13 cellular contexts compared by ENCODE assay signal in the genomic region with DNA sequence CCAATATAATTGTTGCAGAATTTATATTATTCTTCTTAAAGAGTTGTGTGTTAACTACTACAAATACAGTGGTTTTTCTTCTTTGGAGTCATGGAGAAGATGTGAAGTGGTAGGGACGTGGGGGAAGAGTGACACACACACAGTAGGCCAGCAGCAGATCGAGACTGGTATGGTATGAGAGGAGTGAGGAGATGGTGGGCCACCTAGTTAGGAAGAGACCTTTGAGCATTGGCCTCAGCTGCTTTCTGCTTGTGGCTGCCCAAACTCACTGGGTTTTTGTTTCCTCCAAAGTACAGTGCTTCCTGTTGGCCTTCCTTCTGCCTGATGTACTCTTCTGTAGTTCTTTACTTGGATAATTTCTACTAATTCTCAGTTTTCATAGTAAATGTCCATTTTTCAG. TPM values are rescaled to one million over a fixed set of nuclear protein-coding genes. Genes with fewer than 3 reads are reported as not detected.
DNase-seq lines count a peak whose midpoint lies in the region; ATAC-seq, FAIRE-seq and TF ChIP-seq lines count a peak whose summit lies in the region.
"Had no signal": no experiment of that assay in that cellular context is flagged by ENCODE, and none has a peak within 500 bp of the region (broad histone marks: within the 10 kb centered on the region; RNA-seq: fewer than 3 reads in every experiment).

No MANE protein-coding gene starts in this region.

- H4K91ac ChIP-seq in H1 (replicated peaks; ENCODE audit: insufficient read length, low read length): no peak overlapping the region

- H3K23ac ChIP-seq in H1 (ENCODE audit: insufficient read length): no peak overlapping the region

- TF ChIP-seq EP300 in H1 (IDR thresholded peaks at IDR 0.05; ENCODE audit: borderline replicate concordance in 1 of 2, low read depth in 2 of 2, low read length in 2 of 2): no peak

- no peaks in the 10 kb centered on the region for H3K27me3 Mint-ChIP-seq in activated naive CD4-positive, alpha-beta T cell treated with anti-CD3 and anti-CD28 coated beads for 36 hours (ENCODE audit: low read depth)
- H3K27me3 Mint-ChIP-seq: CD4-positive, alpha-beta T cell had no signal

- H3K4me3 Mint-ChIP-seq in activated naive CD4-positive, alpha-beta T cell treated with anti-CD3 and anti-CD28 coated beads for 36 hours: no peak overlapping the region
- H3K4me3 Mint-ChIP-seq: CD4-positive, alpha-beta T cell; H9 had no signal

- FAIRE-seq in H1 (lab: Jason Lieb, UNC): peak; percentile 45

- no peaks in the 10 kb centered on the region for H3K23me2 ChIP-seq in H1 (ENCODE audit: low read depth, low read length)

- TF ChIP-seq POLR2A in H1 (IDR thresholded peaks at IDR 0.05; ENCODE audit: control extremely low read depth in 1 of 2, low read depth in 2 of 2, low read length in 2 of 2) (peak in 1 of 2 experiments; percentile 42; a peak in 2 of 3 replicates), body of pancreas (IDR thresholded peaks at IDR 0.05) (no peak)

- H3K18ac ChIP-seq in H1 (ENCODE audit: extremely low read depth, low read length): no peak overlapping the region

- no peak overlapping the region for H2BK20ac ChIP-seq in H1 (ENCODE audit: low read length)

- H3K27ac Mint-ChIP-seq in activated naive CD4-positive, alpha-beta T cell treated with anti-CD3 and anti-CD28 coated beads for 36 hours: no peak overlapping the region
- H3K27ac Mint-ChIP-seq: CD4-positive, alpha-beta T cell had no signal

- H3F3A ChIP-seq in Loucy (ENCODE audit: low read depth): peaks cover 11% of the 10 kb centered on the region

- DNase-seq in GF-D8 (lab: John Stamatoyannopoulos, UW): peak; percentile 5
- DNase-seq in H1 (ENCODE audit: low read depth in 1 of 2, low spot score in 2 of 2): no peak
- no peak for DNase-seq in sciatic nerve (ENCODE audit: low spot score)
- DNase-seq in anterior cingulate cortex (lab: John Stamatoyannopoulos, UW): no peak
- no peak for DNase-seq in body of pancreas
- no peak for DNase-seq in activated naive CD4-positive, alpha-beta T cell treated with anti-CD3 and anti-CD28 coated beads for 36 hours
- DNase-seq: CD4-positive, alpha-beta T cell; H9; NCI-H2029 treated with DMSO at 0.1 percent for 48 hours; stimulated activated naive CD4-positive, alpha-beta T cell treated with Interleukin-2 at 50 U/mL for 16 hours had no signal

- H2BK15ac ChIP-seq in H1 (ENCODE audit: low read length): no peak overlapping the region

- H3K4me3 ChIP-seq in Loucy (ENCODE audit: low read length, poor library complexity, severe bottlenecking): peak overlapping the region; percentile 59
- no peak overlapping the region for H3K4me3 ChIP-seq in H1 (ENCODE audit: extremely low read depth in 1 of 4, insufficient read depth in 2 of 4, low read depth in 3 of 4, low read length in 4 of 4)
- H3K4me3 ChIP-seq in body of pancreas: no peak overlapping the region

- TF ChIP-seq RAD21 in H1 (IDR thresholded peaks at IDR 0.05 in 1 of 2, conservative IDR thresholded peaks at IDR 0.05 in 1 of 2; ENCODE audit: low read depth in 2 of 2, low read length in 2 of 2): no peak

- H3K36me3 ChIP-seq in Loucy (ENCODE audit: insufficient read depth, low read length) (no peaks in the 10 kb centered on the region), H1 (ENCODE audit: control insufficient read depth in 2 of 4, insufficient read depth in 4 of 4, low read length in 3 of 4) (peaks cover 0 to 3% (median 1%) of the 10 kb centered on the region in 4 experiments; a peak in 2 of 8 replicates), body of pancreas (replicated peaks in 1 of 2; ENCODE audit: insufficient read depth in 1 of 2, low read depth in 2 of 2) (no peaks in the 10 kb centered on the region)

- H4K5ac ChIP-seq in H1 (ENCODE audit: insufficient read length, low read depth, low read length): no peak overlapping the region

- H3K4ac ChIP-seq in H1 (replicated peaks; ENCODE audit: insufficient read length, low read depth, low read length): no peak overlapping the region

- POLR2A ChIA-PET in H1 (lab: Charles Lee; ENCODE audit: partially characterized antibody): interaction anchor here (0.7 to 10.0 kb wide), 9 partner anchors 10 to 126 kb away, joined by 3 to 170 read pairs (median 5); partner anchors contain the start of gene VCL

- TF ChIP-seq CTCF in Loucy (conservative IDR thresholded peaks at IDR 0.05; ENCODE audit: low read length): no peak
- TF ChIP-seq CTCF in H1 (IDR thresholded peaks at IDR 0.05; ENCODE audit: control extremely low read depth in 1 of 3, insufficient read depth in 1 of 3, low read depth in 1 of 3, low read length in 3 of 3): no peak
- no peak for TF ChIP-seq CTCF in body of pancreas (IDR thresholded peaks at IDR 0.05)

- H3K79me1 ChIP-seq in H1 (ENCODE audit: low read depth, low read length): no peaks in the 10 kb centered on the region

- peaks cover 39% of the 10 kb centered on the region for H3K4me1 Mint-ChIP-seq in activated naive CD4-positive, alpha-beta T cell treated with anti-CD3 and anti-CD28 coated beads for 36 hours (ENCODE audit: low read depth)

- H3K79me2 ChIP-seq in Loucy (ENCODE audit: insufficient read depth, low read length): peaks cover 64% of the 10 kb centered on the region
- peaks cover 4 to 96% of the 10 kb centered on the region in 2 experiments; a peak in 3 of 4 replicates for H3K79me2 ChIP-seq in H1 (ENCODE audit: control insufficient read depth in 1 of 2, insufficient read depth in 2 of 2, low read length in 2 of 2)

- H3K4me2 ChIP-seq in Loucy (ENCODE audit: low read depth, low read length, poor library complexity, severe bottlenecking) (peak overlapping the region; percentile 68), H1 (ENCODE audit: insufficient read depth in 1 of 2, low read depth in 2 of 2, low read length in 2 of 2) (no peak overlapping the region)
- H3K4me2 ChIP-seq: KMS-11 had no signal

- no peak overlapping the region for H2BK120ac ChIP-seq in H1 (replicated peaks; ENCODE audit: low read depth, low read length)

- CTCF ChIA-PET in H1 (lab: Charles Lee; ENCODE audit: partially characterized antibody): interaction anchor here (1.0 to 2.5 kb wide), 6 partner anchors 13 to 120 kb away, joined by 3 to 10 read pairs (median 4); no protein-coding TSS in a partner anchor
- CTCF ChIA-PET in activated naive CD4-positive, alpha-beta T cell treated with anti-CD3 and anti-CD28 coated beads for 36 hours (lab: Charles Lee): no interaction called here

- H3K9me2 ChIP-seq in Loucy (replicated peaks; ENCODE audit: low read depth, low read length): no peaks in the 10 kb centered on the region

- H3K27ac ChIP-seq in H1 (ENCODE audit: low read depth, low read length): no peak overlapping the region
- H3K27ac ChIP-seq in body of pancreas: no peak overlapping the region
- H3K27ac ChIP-seq: KMS-11 had no signal

- no peak overlapping the region for H2AK5ac ChIP-seq in H1 (ENCODE audit: low read depth, low read length)

- H3K4me1 ChIP-seq in Loucy (ENCODE audit: insufficient read depth, low read length, poor library complexity, severe bottlenecking) (peaks cover 50% of the 10 kb centered on the region), H1 (replicated peaks in 1 of 4; ENCODE audit: control insufficient read depth in 3 of 4, insufficient read depth in 4 of 4, low read length in 3 of 4) (peaks cover 0 to 8% (median 0%) of the 10 kb centered on the region in 4 experiments; a peak in 2 of 7 replicates), body of pancreas (peaks cover 26% of the 10 kb centered on the region)

- H3K14ac ChIP-seq in H1 (ENCODE audit: insufficient read length): no peak overlapping the region

- H3K9me3 ChIP-seq in Loucy (ENCODE audit: insufficient read depth, low read depth, low read length) (no peaks in the 10 kb centered on the region), H1 (ENCODE audit: insufficient read depth in 2 of 2, low read depth in 1 of 2, low read length in 1 of 2) (no peaks in the 10 kb centered on the region), body of pancreas (no peaks in the 10 kb centered on the region)

- H2BK12ac ChIP-seq in H1 (ENCODE audit: low read depth, low read length): no peak overlapping the region

- no peaks in the 10 kb centered on the region for H3K36me3 Mint-ChIP-seq in activated naive CD4-positive, alpha-beta T cell treated with anti-CD3 and anti-CD28 coated beads for 36 hours (ENCODE audit: low read depth)

- H3K56ac ChIP-seq in H1 (replicated peaks; ENCODE audit: insufficient read length, low read depth, low read length): no peak overlapping the region

- H4K20me1 ChIP-seq in Loucy (ENCODE audit: insufficient read depth, low read length, poor library complexity, severe bottlenecking) (no peaks in the 10 kb centered on the region), H1 (replicated peaks in 1 of 2; ENCODE audit: control insufficient read depth in 1 of 2, insufficient read depth in 2 of 2, low read length in 2 of 2) (peaks cover 3 to 4% of the 10 kb centered on the region in 2 experiments)

- H2BK5ac ChIP-seq in H1 (ENCODE audit: low read depth, low read length): no peak overlapping the region

- ATAC-seq in sciatic nerve: peak; percentile 16
- no peak for ATAC-seq in body of pancreas
- ATAC-seq in GM21423 (IDR thresholded peaks at IDR 0.05; ENCODE audit: unreplicated experiment): no peak

- H3K9me3 Mint-ChIP-seq in activated naive CD4-positive, alpha-beta T cell treated with anti-CD3 and anti-CD28 coated beads for 36 hours: no peaks in the 10 kb centered on the region
- H3K9me3 Mint-ChIP-seq: CD4-positive, alpha-beta T cell; H9 had no signal

- H4K8ac ChIP-seq in H1 (ENCODE audit: extremely low read depth, insufficient read depth, low read length): no peak overlapping the region

- H3K27me3 ChIP-seq in Loucy (ENCODE audit: insufficient read depth, low read length, poor library complexity, severe bottlenecking) (no peaks in the 10 kb centered on the region), H1 (replicated peaks in 1 of 4; ENCODE audit: control insufficient read depth in 3 of 4, extremely low read depth in 1 of 4, insufficient read depth in 3 of 4, low read length in 3 of 4) (no peaks in the 10 kb centered on the region), body of pancreas (no peaks in the 10 kb centered on the region)

- WGBS in H1 (ENCODE audit: extremely low coverage in 1 of 2, insufficient coverage in 1 of 2, insufficient read length in 1 of 2, insufficient replicate concordance in 2 of 2, low coverage in 1 of 2, low lambda C conversion rate in 2 of 2, missing lambda C conversion rate in 1 of 2), 2 experiments: 78% methylated on average over 2 of the region's 2 CpGs; no CpG with 5 or more reads in 1 of the 2 experiments
- WGBS in body of pancreas, 2 donors: 71 to 83% methylated on average over 2 of the region's 2 CpGs

- intact Hi-C loops in sciatic nerve (cut with DNase I) (no loop called here), body of pancreas (cut with DNase I) (no loop called here)
- intact Hi-C loops in activated naive CD4-positive, alpha-beta T cell treated with anti-CD3 and anti-CD28 coated beads for 36 hours (cut with micrococcal nuclease): no loop called here

- H2AFZ ChIP-seq in Loucy (ENCODE audit: low read length) (no peak overlapping the region), H1 (ENCODE audit: low read length) (no peak overlapping the region)

- H3K9ac ChIP-seq in Loucy (ENCODE audit: low read depth, low read length, poor library complexity, severe bottlenecking) (peak overlapping the region; percentile 44), H1 (replicated peaks in 1 of 4; ENCODE audit: extremely low read depth in 1 of 4, low read depth in 3 of 4, low read length in 3 of 4) (no peak overlapping the region)
- H3K9ac ChIP-seq: KMS-11 had no signal

RNA-seq across cellular contexts. Expression of gene VCL, which starts 14.6 kb away (rescaled TPM):
- total RNA-seq in H1 (2021; fragmentation: NEBNext Ultra II Directional; extraction: Animal tissue kit (Norgen Biotek cat#: 25700)): 361 and 377 TPM in 2 replicates
- polyA plus RNA-seq in H1 (2011; rRNA removed): 91.8 and 119 TPM in 2 replicates
- polyA plus RNA-seq in H1 (2011; cell fraction: cytosol; rRNA removed): 116 TPM
- 183 TPM for polyA plus RNA-seq in H1 (2011; cell fraction: nucleus; rRNA removed)
- 169 to 191 TPM (median 182 TPM) in 4 replicates for polyA plus RNA-seq in H1 (2012, experiment 1 of 2)
- polyA plus RNA-seq in H1 (2012, experiment 2 of 2): 19.7 TPM
- 282 TPM for polyA plus RNA-seq in H1 (2013, experiment 1 of 2)
- polyA plus RNA-seq in H1 (2013, experiment 2 of 2): 348 TPM
- 196 and 261 TPM in 2 replicates for polyA minus RNA-seq in H1 (2011; rRNA and poly(A)+ RNA removed)
- polyA minus RNA-seq in H1 (2011; cell fraction: cytosol; rRNA and poly(A)+ RNA removed): 193 TPM
- polyA minus RNA-seq in H1 (2011; cell fraction: nucleus; rRNA and poly(A)+ RNA removed): 317 TPM
- total RNA-seq in sciatic nerve (165 TPM), body of pancreas (10 to 100 TPM; 24.4 to 31.6 TPM)
- 10 to 100 TPM; 13.4 to 14.4 TPM for total RNA-seq in activated naive CD4-positive, alpha-beta T cell treated with anti-CD3 and anti-CD28 coated beads for 36 hours
